ENCODE assay signal across 6 cellular contexts in genomic region chr13:40803316-40803715, GRCh38.
"Had no signal": no experiment of that assay in that cellular context is flagged by ENCODE, and none has a peak within 500 bp of the region (broad histone marks: within the 10 kb centered on the region; RNA-seq: fewer than 3 reads in every experiment).

No MANE protein-coding gene starts in this region.

- ATAC-seq: GM23338 had no signal

- FAIRE-seq: H1, H54, HTR-8/SVneo had no signal

- H3K4me2 ChIP-seq: GM23338 had no signal

- DNase-seq: H9, HCEC 1CT had no signal

- H3K4me3 ChIP-seq: GM23338 had no signal

- H2AFZ ChIP-seq: GM23338 had no signal
